Comparison of ENCODE assay signal across 10 cellular contexts in the genomic region with DNA sequence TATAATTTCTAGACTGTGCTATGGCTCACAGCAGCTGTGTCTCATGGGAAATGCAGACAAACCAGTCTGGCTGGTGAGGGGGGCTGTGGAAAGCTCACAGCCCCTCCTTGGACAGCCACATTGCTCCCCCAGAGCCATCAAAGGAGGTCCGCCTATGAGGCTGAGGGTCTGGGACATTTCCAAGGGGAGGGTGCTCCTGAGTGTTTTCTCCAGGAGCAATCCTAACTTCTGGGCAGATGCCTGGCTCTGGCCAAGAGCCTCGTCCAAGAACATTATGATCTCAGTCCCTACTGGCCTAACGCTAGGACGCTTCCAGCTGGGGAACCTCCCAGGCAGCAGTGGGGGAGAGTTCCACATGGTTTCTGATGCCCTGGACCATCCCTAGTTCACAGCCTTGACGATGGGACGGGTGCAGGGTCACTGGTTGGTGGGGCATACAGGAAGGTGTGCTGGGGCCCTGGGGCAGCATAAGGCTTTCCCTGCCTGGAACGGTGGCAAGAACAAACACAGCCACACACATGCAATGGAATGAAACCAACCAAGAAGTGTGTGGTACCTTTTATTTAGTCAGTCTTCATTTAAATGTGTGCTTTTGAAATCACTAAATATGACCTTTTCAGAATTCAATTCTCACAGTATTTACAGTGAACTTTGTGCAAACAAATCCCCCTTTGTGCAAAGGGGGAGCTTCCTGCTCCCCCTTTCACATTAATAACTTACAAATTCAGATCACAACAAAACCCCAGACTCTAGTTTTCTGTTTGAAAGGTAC.
A peak's percentile ranks its signal among the peaks of the same experiment; 100 is the strongest.
DNase-seq lines count a peak whose midpoint lies in the region; ATAC-seq and TF ChIP-seq lines count a peak whose summit lies in the region.
"Had no signal": no experiment of that assay in that cellular context is flagged by ENCODE, and none has a peak within 500 bp of the region (broad histone marks: within the 10 kb centered on the region; RNA-seq: fewer than 3 reads in every experiment).

No MANE protein-coding gene starts in this region.

- H3K36me3 ChIP-seq in skeletal muscle satellite cell (ENCODE audit: insufficient read depth, low read length) (no peaks in the 10 kb centered on the region), endodermal cell (ENCODE audit: control insufficient read depth, insufficient read depth, low read length) (no peaks in the 10 kb centered on the region)

- no peak for TF ChIP-seq CTCF in endodermal cell (conservative IDR thresholded peaks at IDR 0.05)

- peak; percentile 42 for DNase-seq in GM04503 (ENCODE audit: low read depth)
- DNase-seq in left kidney (ENCODE audit: low read depth, low spot score) = peak; percentile 55
- no peak for DNase-seq in NCI-H748 treated with DMSO at 0.1 percent for 48 hours (lab: John Stamatoyannopoulos, UW)
- no peak for DNase-seq in endodermal cell
- DNase-seq in SW480 (ENCODE audit: low spot score) = no peak
- DNase-seq: central memory CD4-positive, alpha-beta T cell had no signal

- H3K27me3 ChIP-seq in skeletal muscle satellite cell (ENCODE audit: control insufficient read depth, insufficient read depth, low read length) (no peaks in the 10 kb centered on the region), endodermal cell (ENCODE audit: control insufficient read depth, insufficient read depth, low read length, poor library complexity, severe bottlenecking) (no peaks in the 10 kb centered on the region)
- H3K27me3 ChIP-seq: neutrophil had no signal

- no peak overlapping the region for H3K27ac Mint-ChIP-seq in endodermal cell

- H3K9me3 ChIP-seq in skeletal muscle satellite cell (replicated peaks; ENCODE audit: low read length) (no peaks in the 10 kb centered on the region), endodermal cell (ENCODE audit: control insufficient read depth, low read length) (no peaks in the 10 kb centered on the region)
- H3K9me3 ChIP-seq: neutrophil had no signal

- H3K9me3 Mint-ChIP-seq in endodermal cell = no peaks in the 10 kb centered on the region

- H3K36me3 Mint-ChIP-seq in endodermal cell (ENCODE audit: low read depth) = no peaks in the 10 kb centered on the region

- no peak overlapping the region for H3K4me3 Mint-ChIP-seq in endodermal cell

- peak overlapping the region; percentile 86 for H3K27ac ChIP-seq in cingulate gyrus (ENCODE audit: low read depth, low read length)
- no peak overlapping the region for H3K27ac ChIP-seq in endodermal cell (ENCODE audit: low read depth, low read length)
- H3K27ac ChIP-seq: neutrophil had no signal

- 88 to 89% methylated on average over 4 to 7 of the region's 7 CpGs for WGBS in endodermal cell (ENCODE audit: insufficient coverage in 1 of 2, insufficient read length in 1 of 2), 2 experiments

- no peak for ATAC-seq in HG03025 (IDR thresholded peaks at IDR 0.05; ENCODE audit: low FRiP score, unreplicated experiment)

- H3K4me1 Mint-ChIP-seq in endodermal cell = no peaks in the 10 kb centered on the region

- no peak overlapping the region for H3K4me3 ChIP-seq in skeletal muscle satellite cell (ENCODE audit: low read length)
- H3K4me3 ChIP-seq in endodermal cell (ENCODE audit: low read length) = no peak overlapping the region

- H3K4me1 ChIP-seq in skeletal muscle satellite cell (ENCODE audit: control insufficient read depth, insufficient read depth, low read length) (peaks cover 27% of the 10 kb centered on the region), endodermal cell (ENCODE audit: control insufficient read depth, insufficient read depth, low read length) (no peaks in the 10 kb centered on the region)

- H3K27me3 Mint-ChIP-seq in endodermal cell (ENCODE audit: insufficient read depth) = no peaks in the 10 kb centered on the region

- H3K9ac ChIP-seq in skeletal muscle satellite cell (ENCODE audit: low read depth, low read length) = peak overlapping the region; percentile 55
- H3K9ac ChIP-seq in endodermal cell (ENCODE audit: extremely low read depth, low read length, poor library complexity, severe bottlenecking) = no peak overlapping the region

- H3K4me2 ChIP-seq in skeletal muscle satellite cell (ENCODE audit: low read length) = peak overlapping the region; percentile 41

Comparison
In these comparisons a context has a peak if more than half of its experiments do, and no peak if none do; other contexts are left out.
1. DNase-seq: peak in GM04503 (single experiment) and left kidney (single experiment); none in NCI-H748 treated with DMSO at 0.1 percent for 48 hours (single experiment), endodermal cell (single experiment) and SW480 (single experiment).